10 cellular contexts compared by ENCODE assay signal in the genomic region with DNA sequence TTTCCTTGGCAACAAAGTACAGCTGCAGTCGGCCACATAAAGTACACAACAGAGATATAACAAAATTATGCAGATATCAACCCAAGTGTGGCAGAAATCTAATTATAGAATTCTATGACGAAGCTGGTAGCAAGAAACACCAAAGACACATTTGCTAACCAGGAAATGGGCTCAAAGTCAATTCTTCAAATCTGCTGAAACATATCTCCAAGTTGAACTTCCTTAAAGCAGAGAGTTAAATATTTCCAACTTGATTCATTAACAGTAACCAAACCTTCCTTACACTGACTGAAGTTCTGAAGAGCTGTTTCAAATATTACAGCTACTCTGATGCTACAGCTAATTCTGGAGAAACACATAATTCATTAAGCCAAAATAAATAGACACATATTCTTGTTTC.
DNase-seq lines count a peak whose midpoint lies in the region; ATAC-seq and TF ChIP-seq lines count a peak whose summit lies in the region.
"Had no signal": no experiment of that assay in that cellular context is flagged by ENCODE, and none has a peak within 500 bp of the region (broad histone marks: within the 10 kb centered on the region; RNA-seq: fewer than 3 reads in every experiment).

No MANE protein-coding gene starts in this region.

- H3K9me3 Mint-ChIP-seq in natural killer cell, result no peaks in the 10 kb centered on the region
- H3K9me3 Mint-ChIP-seq: neural crest cell had no signal

- H3K4me1 Mint-ChIP-seq in natural killer cell, result peaks cover 40 to 42% of the 10 kb centered on the region in 2 donors

- no peaks in the 10 kb centered on the region for H3K27me3 ChIP-seq in BLaER1 treated with 17β-estradiol and CSF1 and Interleukin-3, amounts not matched to agents 10 nM and 100 nM

- peak in 2 of 3 donors; percentile 51 to 74 for ATAC-seq in natural killer cell
- no peak for ATAC-seq in HG03175 (IDR thresholded peaks at IDR 0.05; ENCODE audit: unreplicated experiment)
- ATAC-seq in GM21528 (IDR thresholded peaks at IDR 0.05; ENCODE audit: low FRiP score, unreplicated experiment), result no peak
- no peak for ATAC-seq in GM18870 (IDR thresholded peaks at IDR 0.05; ENCODE audit: unreplicated experiment)

- no TSS peak for BruUV-seq in OCI-LY7 (replicated peaks; lab: Mats Ljungman, UMichigan)

- DNase-seq in OCI-LY7 (ENCODE audit: low spot score), result peak; percentile 27
- no peak for DNase-seq in epithelial cell of prostate (ENCODE audit: low read depth, low spot score)
- DNase-seq in natural killer cell, result no peak
- DNase-seq in NCI-H226, result no peak
- DNase-seq: cortex of kidney had no signal

- H3K27ac Mint-ChIP-seq in natural killer cell, result peak overlapping the region; percentile 74 to 90

- H3K4me3 Mint-ChIP-seq in natural killer cell, result peak overlapping the region; percentile 17
- H3K4me3 Mint-ChIP-seq: neural crest cell had no signal

- no peaks in the 10 kb centered on the region for H3K9me2 ChIP-seq in OCI-LY7 (ENCODE audit: insufficient read depth, low read length)

- H2AFZ ChIP-seq in OCI-LY7 (ENCODE audit: low read length), result no peak overlapping the region

- no peaks in the 10 kb centered on the region for H3K27me3 Mint-ChIP-seq in natural killer cell (ENCODE audit: low read depth in 2 of 2)

- H3K9ac ChIP-seq in BLaER1 treated with 17β-estradiol and CSF1 and Interleukin-3, amounts not matched to agents 10 nM and 100 nM, result peak overlapping the region in 5 of 11 experiments; percentile 17 to 68 (median 29); a peak in 9 of 22 replicates

- peaks cover 57 to 96% (median 88%) of the 10 kb centered on the region in 11 experiments for H3K36me3 ChIP-seq in BLaER1 treated with 17β-estradiol and CSF1 and Interleukin-3, amounts not matched to agents 10 nM and 100 nM
- peaks cover 88% of the 10 kb centered on the region for H3K36me3 ChIP-seq in OCI-LY7 (ENCODE audit: insufficient read depth, low read length)

- no peak for TF ChIP-seq CTCF in OCI-LY7 (conservative IDR thresholded peaks at IDR 0.05; ENCODE audit: low read length)
- TF ChIP-seq CTCF in natural killer cell (IDR thresholded peaks at IDR 0.05), result no peak

- intact Hi-C loops in OCI-LY7 (cut with micrococcal nuclease; ENCODE audit: unreplicated experiment), result no loop called here
- intact Hi-C loops in natural killer cell (cut with micrococcal nuclease), result loop anchor here (10.0 kb wide), 1 partner anchor 89 kb away; a partner anchor contains a TSS

- H3K79me2 ChIP-seq in OCI-LY7 (ENCODE audit: insufficient read depth, low read depth, low read length), result peaks cover 16% of the 10 kb centered on the region; the same call in 1 of the 2 replicates

- H3K4me1 ChIP-seq in BLaER1 treated with 17β-estradiol and CSF1 and Interleukin-3, amounts not matched to agents 10 nM and 100 nM, result peaks cover 51 to 75% (median 54%) of the 10 kb centered on the region in 10 experiments
- peaks cover 20% of the 10 kb centered on the region for H3K4me1 ChIP-seq in OCI-LY7 (ENCODE audit: insufficient read depth, low read length, poor library complexity, severe bottlenecking)

- peak overlapping the region; percentile 10 to 81 (median 50); a peak in 17 of 22 replicates for H3K27ac ChIP-seq in BLaER1 treated with 17β-estradiol and CSF1 and Interleukin-3, amounts not matched to agents 10 nM and 100 nM
- peak overlapping the region; percentile 26 for H3K27ac ChIP-seq in OCI-LY7 (ENCODE audit: low read depth, low read length, poor library complexity, severe bottlenecking)
- peak overlapping the region; percentile 41 for H3K27ac ChIP-seq in epithelial cell of prostate

- no peak overlapping the region for H3K4me3 ChIP-seq in BLaER1 treated with 17β-estradiol and CSF1 and Interleukin-3, amounts not matched to agents 10 nM and 100 nM
- H3K4me3 ChIP-seq in OCI-LY7 (ENCODE audit: low read depth, low read length, poor library complexity, severe bottlenecking), result no peak overlapping the region

- H3K4me2 ChIP-seq in BLaER1 treated with 17β-estradiol and CSF1 and Interleukin-3, amounts not matched to agents 10 nM and 100 nM, result peak overlapping the region; percentile 21 to 85 (median 63)
- peak overlapping the region; percentile 43; the same call in 1 of the 2 replicates for H3K4me2 ChIP-seq in OCI-LY7 (ENCODE audit: low read length)

- POLR2A ChIA-PET in OCI-LY7 (lab: Charles Lee), result interaction anchor here (0.7 to 1.2 kb wide), 3 partner anchors 26 to 1068 kb away, joined by 3 read pairs; no protein-coding TSS in a partner anchor

- CTCF ChIA-PET in OCI-LY7 (lab: Charles Lee; ENCODE audit: unreplicated experiment), result no interaction called here

- H4K20me1 ChIP-seq in BLaER1 treated with 17β-estradiol and CSF1 and Interleukin-3, amounts not matched to agents 10 nM and 100 nM, result peaks cover 21 to 95% (median 90%) of the 10 kb centered on the region in 11 experiments; a peak in 19 of 22 replicates
- peaks cover 13% of the 10 kb centered on the region; the same call in 1 of the 2 replicates for H4K20me1 ChIP-seq in OCI-LY7 (ENCODE audit: insufficient read depth, low read length)

- peaks cover 14% of the 10 kb centered on the region for H3K36me3 Mint-ChIP-seq in natural killer cell

- H3K9me3 ChIP-seq in BLaER1 treated with 17β-estradiol and CSF1 and Interleukin-3, amounts not matched to agents 10 nM and 100 nM (replicated peaks in 1 of 11), result no peaks in the 10 kb centered on the region
- H3K9me3 ChIP-seq in OCI-LY7 (ENCODE audit: low read length), result no peaks in the 10 kb centered on the region

Comparison
In these comparisons a context has a peak if more than half of its experiments do, and no peak if none do; other contexts are left out.
1. ATAC-seq: peak in natural killer cell (2 of 3); none in HG03175 (single experiment), GM21528 (single experiment) and GM18870 (single experiment).
2. Peak in every context shown above with its lines, with median percentiles within 50 percentile points of each other: H3K27ac ChIP-seq.